In genomic region chr10:114638874-114639625, GRCh38 we compare ENCODE assay signal across 1 cellular context.
TF ChIP-seq lines count a peak whose summit lies in the region.

No MANE protein-coding gene starts in this region.

TF ChIP-seq in GM12878, 131 proteins besides CTCF, POLR2A, EP300 and RAD21 (continued from another document):
- TF ChIP-seq SUPT20H (IDR thresholded peaks at IDR 0.05; ENCODE audit: borderline replicate concordance, control insufficient read depth, low read depth, low read length): no peak
- no peak for TF ChIP-seq IRF5 (IDR thresholded peaks at IDR 0.05; ENCODE audit: borderline replicate concordance)
- TF ChIP-seq RCOR1 (conservative IDR thresholded peaks at IDR 0.05; ENCODE audit: low read depth, low read length): no peak
- no peak for TF ChIP-seq TAF1 (IDR thresholded peaks at IDR 0.05; ENCODE audit: borderline replicate concordance, low read depth, low read length)
- no peak for TF ChIP-seq HSF1 (IDR thresholded peaks at IDR 0.05; ENCODE audit: low read depth, low read length)
- TF ChIP-seq TBL1XR1 (IDR thresholded peaks at IDR 0.05; ENCODE audit: low read depth, low read length): no peak
- no peak for TF ChIP-seq HDAC6 (IDR thresholded peaks at IDR 0.05; ENCODE audit: unreplicated experiment)
- no peak for TF ChIP-seq HCFC1 (IDR thresholded peaks at IDR 0.05; ENCODE audit: low read length)
- peak in 1 of 2 experiments; percentile 24; a peak in 1 of 4 replicates for TF ChIP-seq IKZF2 (IDR thresholded peaks at IDR 0.05)
- no peak for TF ChIP-seq RB1 (IDR thresholded peaks at IDR 0.05; ENCODE audit: borderline replicate concordance)
- TF ChIP-seq CREB1 (IDR thresholded peaks at IDR 0.05; ENCODE audit: low read depth): no peak
- peak; percentile 94 for TF ChIP-seq MTA2 (IDR thresholded peaks at IDR 0.05; ENCODE audit: low read depth)
- TF ChIP-seq MYC (IDR thresholded peaks at IDR 0.05; ENCODE audit: insufficient read depth, insufficient read length, insufficient replicate concordance, low read length, severe bottlenecking): no peak
- TF ChIP-seq BHLHE40 (IDR thresholded peaks at IDR 0.05; ENCODE audit: borderline replicate concordance in 1 of 2, low read depth in 2 of 2, low read length in 1 of 2): peak in 1 of 2 experiments; percentile 43; a peak in 1 of 4 replicates
- no peak for TF ChIP-seq ZNF274 (IDR thresholded peaks at IDR 0.05; ENCODE audit: insufficient read depth, insufficient read length)
- TF ChIP-seq KDM1A (IDR thresholded peaks at IDR 0.05; ENCODE audit: borderline replicate concordance): no peak
- no peak for TF ChIP-seq JUNB (IDR thresholded peaks at IDR 0.05)
- peak; percentile 36; the same call in 1 of the 2 replicates for TF ChIP-seq DPF2 (IDR thresholded peaks at IDR 0.05)
- no peak for TF ChIP-seq ATF3 (IDR thresholded peaks at IDR 0.05; ENCODE audit: borderline replicate concordance, extremely low read depth, low read depth, low read length)
- TF ChIP-seq GATAD2B (conservative IDR thresholded peaks at IDR 0.05; ENCODE audit: low read depth): no peak
- 0 out of 2 replicates have a peak, but pooled peaks have one; percentile 28 for TF ChIP-seq IKZF1 (conservative IDR thresholded peaks at IDR 0.05)
- TF ChIP-seq CBX5 (IDR thresholded peaks at IDR 0.05; ENCODE audit: low read depth): no peak
- no peak for TF ChIP-seq TARDBP (IDR thresholded peaks at IDR 0.05; ENCODE audit: borderline replicate concordance)
- TF ChIP-seq TCF12 (IDR thresholded peaks at IDR 0.05; ENCODE audit: low read depth, low read length): no peak
- no peak for TF ChIP-seq BACH1 (IDR thresholded peaks at IDR 0.05; ENCODE audit: borderline replicate concordance)
- no peak for TF ChIP-seq ZNF687 (IDR thresholded peaks at IDR 0.05)
- no peak for TF ChIP-seq NFXL1 (IDR thresholded peaks at IDR 0.05; ENCODE audit: borderline replicate concordance)
- TF ChIP-seq ATF2 (IDR thresholded peaks at IDR 0.05; ENCODE audit: low read length): no peak
- no peak for TF ChIP-seq PBX3 (IDR thresholded peaks at IDR 0.05; ENCODE audit: insufficient replicate concordance, low read depth, low read length)
